Comparison of ENCODE assay signal across 9 cellular contexts in the genomic region with DNA sequence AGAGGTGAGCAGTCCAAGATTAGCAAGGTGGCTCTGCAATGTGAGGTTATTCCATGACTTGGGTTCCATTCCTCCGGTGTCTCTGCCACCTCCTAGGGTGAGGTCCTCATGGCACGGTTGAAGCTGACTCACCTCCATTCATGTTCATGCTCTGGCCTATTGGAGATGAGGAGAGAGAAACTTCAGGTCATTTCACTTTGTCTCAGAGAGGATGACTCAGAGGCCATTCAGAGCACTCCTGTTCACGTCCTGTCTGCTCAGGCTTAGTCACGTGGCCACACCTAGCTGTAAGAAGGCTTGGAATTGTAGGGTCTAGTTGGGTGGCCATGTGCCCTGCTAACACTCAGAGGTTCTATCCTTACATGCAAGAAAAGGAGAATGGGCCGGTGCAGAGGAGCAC.
DNase-seq lines count a peak whose midpoint lies in the region; ATAC-seq lines count a peak whose summit lies in the region.
"Had no signal": no experiment of that assay in that cellular context is flagged by ENCODE, and none has a peak within 500 bp of the region (broad histone marks: within the 10 kb centered on the region; RNA-seq: fewer than 3 reads in every experiment).

No MANE protein-coding gene starts in this region.

- DNase-seq in AG08395 (ENCODE audit: low spot score): peak; percentile 43
- peak; percentile 76 for DNase-seq in H4 (ENCODE audit: low spot score)
- DNase-seq in SW 1271 (lab: John Stamatoyannopoulos, UW): peak; percentile 75 to 80
- peak; percentile 30 for DNase-seq in iPS-NIHi7 (ENCODE audit: extremely low spot score)
- no peak for DNase-seq in activated CD4-positive, alpha-beta T cell treated with anti-CD3 and anti-CD28 coated beads for 1 hour
- DNase-seq in MV-4-11 (lab: John Stamatoyannopoulos, UW): no peak
- DNase-seq: activated T-cell treated with anti-CD3 and anti-CD28 coated beads, Interleukin-2, amount 50 U/mL, for 4 hours had no signal

- ATAC-seq in GM18858 (IDR thresholded peaks at IDR 0.05; ENCODE audit: unreplicated experiment) (no peak), GM19351 (IDR thresholded peaks at IDR 0.05; ENCODE audit: unreplicated experiment) (no peak)

Comparison
In these comparisons a context has a peak if more than half of its experiments do, and no peak if none do; other contexts are left out.
1. DNase-seq: peak in AG08395 (single experiment), H4 (single experiment), SW 1271 (2 of 2) and iPS-NIHi7 (single experiment); none in activated CD4-positive, alpha-beta T cell treated with anti-CD3 and anti-CD28 coated beads for 1 hour (single experiment) and MV-4-11 (single experiment).